ENCODE assay signal across 1 cellular context in the genomic region with DNA sequence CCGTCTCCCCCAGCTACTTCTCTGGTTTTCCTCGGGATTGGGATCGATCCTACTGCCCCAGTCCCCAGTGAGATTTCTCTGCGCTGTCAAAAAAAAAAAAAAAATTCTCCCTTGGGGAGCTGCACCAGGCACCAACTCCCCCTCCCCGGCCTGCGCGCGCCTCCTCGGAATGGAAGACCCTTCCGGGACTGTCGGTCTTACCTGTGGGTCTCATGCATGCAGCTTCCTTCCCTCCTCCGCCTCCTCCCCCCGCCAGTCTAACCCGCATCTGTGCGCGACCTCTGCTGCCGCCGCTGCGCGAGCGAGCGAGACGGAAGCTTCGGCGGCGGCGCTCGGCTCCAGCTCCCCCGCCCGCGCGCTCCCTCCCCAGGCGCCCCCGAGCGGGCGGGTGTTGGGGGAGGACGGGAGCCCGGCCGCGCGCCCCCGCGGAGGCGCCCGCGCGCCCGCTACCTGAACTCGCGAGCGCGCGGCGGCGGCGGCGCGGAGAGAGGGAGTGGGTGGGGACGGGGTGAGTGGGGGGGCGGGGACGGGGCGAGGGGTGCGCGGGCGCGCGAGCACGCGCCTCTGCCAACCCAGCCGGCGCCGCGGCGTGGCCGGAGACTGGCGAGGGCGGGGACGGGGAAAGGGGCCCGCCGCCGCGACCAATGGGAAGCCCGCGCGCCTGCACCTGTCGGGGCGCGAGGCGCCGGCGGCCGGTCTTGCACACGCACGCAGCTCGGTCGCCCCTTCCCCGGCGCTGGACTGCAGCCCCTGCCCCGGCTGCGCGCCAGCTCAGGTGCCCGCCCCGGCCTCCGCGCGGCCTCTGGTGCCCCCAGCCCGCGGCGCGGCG.
TF ChIP-seq lines count a peak whose summit lies in the region.

A gene with protein sequence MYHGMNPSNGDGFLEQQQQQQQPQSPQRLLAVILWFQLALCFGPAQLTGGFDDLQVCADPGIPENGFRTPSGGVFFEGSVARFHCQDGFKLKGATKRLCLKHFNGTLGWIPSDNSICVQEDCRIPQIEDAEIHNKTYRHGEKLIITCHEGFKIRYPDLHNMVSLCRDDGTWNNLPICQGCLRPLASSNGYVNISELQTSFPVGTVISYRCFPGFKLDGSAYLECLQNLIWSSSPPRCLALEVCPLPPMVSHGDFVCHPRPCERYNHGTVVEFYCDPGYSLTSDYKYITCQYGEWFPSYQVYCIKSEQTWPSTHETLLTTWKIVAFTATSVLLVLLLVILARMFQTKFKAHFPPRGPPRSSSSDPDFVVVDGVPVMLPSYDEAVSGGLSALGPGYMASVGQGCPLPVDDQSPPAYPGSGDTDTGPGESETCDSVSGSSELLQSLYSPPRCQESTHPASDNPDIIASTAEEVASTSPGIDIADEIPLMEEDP (minus strand): TSS at position 321 of the 829 bp plus-strand sequence. CDS start 751 bp downstream, outside the sequence.

TF ChIP-seq in K562, 482 proteins besides CTCF, POLR2A, EP300 and RAD21 (continued from another document and continues in another):
- TF ChIP-seq, protein P1, sequence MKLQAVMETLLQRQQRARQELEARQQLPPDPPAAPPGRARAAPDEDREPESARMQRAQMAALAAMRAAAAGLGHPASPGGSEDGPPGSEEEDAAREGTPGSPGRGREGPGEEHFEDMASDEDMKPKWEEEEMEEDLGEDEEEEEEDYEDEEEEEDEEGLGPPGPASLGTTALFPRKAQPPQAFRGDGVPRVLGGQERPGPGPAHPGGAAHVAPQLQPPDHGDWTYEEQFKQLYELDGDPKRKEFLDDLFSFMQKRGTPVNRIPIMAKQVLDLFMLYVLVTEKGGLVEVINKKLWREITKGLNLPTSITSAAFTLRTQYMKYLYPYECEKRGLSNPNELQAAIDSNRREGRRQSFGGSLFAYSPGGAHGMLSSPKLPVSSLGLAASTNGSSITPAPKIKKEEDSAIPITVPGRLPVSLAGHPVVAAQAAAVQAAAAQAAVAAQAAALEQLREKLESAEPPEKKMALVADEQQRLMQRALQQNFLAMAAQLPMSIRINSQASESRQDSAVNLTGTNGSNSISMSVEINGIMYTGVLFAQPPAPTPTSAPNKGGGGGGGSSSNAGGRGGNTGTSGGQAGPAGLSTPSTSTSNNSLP (IDR thresholded peaks at IDR 0.05; ENCODE audit: borderline replicate concordance, low read depth, low read length) = no peak
- TF ChIP-seq ZC3H4 (CRISPR knock-in tag; IDR thresholded peaks at IDR 0.05; ENCODE audit: borderline replicate concordance) = no peak
- TF ChIP-seq PHB (CRISPR knock-in tag; IDR thresholded peaks at IDR 0.05) = no peak
- TF ChIP-seq, protein P2, sequence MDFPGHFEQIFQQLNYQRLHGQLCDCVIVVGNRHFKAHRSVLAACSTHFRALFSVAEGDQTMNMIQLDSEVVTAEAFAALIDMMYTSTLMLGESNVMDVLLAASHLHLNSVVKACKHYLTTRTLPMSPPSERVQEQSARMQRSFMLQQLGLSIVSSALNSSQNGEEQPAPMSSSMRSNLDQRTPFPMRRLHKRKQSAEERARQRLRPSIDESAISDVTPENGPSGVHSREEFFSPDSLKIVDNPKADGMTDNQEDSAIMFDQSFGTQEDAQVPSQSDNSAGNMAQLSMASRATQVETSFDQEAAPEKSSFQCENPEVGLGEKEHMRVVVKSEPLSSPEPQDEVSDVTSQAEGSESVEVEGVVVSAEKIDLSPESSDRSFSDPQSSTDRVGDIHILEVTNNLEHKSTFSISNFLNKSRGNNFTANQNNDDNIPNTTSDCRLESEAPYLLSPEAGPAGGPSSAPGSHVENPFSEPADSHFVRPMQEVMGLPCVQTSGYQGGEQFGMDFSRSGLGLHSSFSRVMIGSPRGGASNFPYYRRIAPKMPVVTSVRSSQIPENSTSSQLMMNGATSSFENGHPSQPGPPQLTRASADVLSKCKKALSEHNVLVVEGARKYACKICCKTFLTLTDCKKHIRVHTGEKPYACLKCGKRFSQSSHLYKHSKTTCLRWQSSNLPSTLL (IDR thresholded peaks at IDR 0.05) = no peak
- no peak for TF ChIP-seq POLR2H (tag; IDR thresholded peaks at IDR 0.05; ENCODE audit: low read depth)
- no peak for TF ChIP-seq IFI16 (CRISPR knock-in tag; IDR thresholded peaks at IDR 0.05)
- TF ChIP-seq, protein P3, sequence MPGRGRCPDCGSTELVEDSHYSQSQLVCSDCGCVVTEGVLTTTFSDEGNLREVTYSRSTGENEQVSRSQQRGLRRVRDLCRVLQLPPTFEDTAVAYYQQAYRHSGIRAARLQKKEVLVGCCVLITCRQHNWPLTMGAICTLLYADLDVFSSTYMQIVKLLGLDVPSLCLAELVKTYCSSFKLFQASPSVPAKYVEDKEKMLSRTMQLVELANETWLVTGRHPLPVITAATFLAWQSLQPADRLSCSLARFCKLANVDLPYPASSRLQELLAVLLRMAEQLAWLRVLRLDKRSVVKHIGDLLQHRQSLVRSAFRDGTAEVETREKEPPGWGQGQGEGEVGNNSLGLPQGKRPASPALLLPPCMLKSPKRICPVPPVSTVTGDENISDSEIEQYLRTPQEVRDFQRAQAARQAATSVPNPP (IDR thresholded peaks at IDR 0.05; ENCODE audit: borderline replicate concordance, insufficient read depth, insufficient read length) = no peak
- no peak for TF ChIP-seq MCM5 (IDR thresholded peaks at IDR 0.05; ENCODE audit: low read depth)
- TF ChIP-seq, protein P4, sequence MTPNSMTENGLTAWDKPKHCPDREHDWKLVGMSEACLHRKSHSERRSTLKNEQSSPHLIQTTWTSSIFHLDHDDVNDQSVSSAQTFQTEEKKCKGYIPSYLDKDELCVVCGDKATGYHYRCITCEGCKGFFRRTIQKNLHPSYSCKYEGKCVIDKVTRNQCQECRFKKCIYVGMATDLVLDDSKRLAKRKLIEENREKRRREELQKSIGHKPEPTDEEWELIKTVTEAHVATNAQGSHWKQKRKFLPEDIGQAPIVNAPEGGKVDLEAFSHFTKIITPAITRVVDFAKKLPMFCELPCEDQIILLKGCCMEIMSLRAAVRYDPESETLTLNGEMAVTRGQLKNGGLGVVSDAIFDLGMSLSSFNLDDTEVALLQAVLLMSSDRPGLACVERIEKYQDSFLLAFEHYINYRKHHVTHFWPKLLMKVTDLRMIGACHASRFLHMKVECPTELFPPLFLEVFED (CRISPR knock-in tag; conservative IDR thresholded peaks at IDR 0.05) = 0 out of 2 replicates have a peak, but pooled peaks have one; percentile 17
- TF ChIP-seq CCAR2 (IDR thresholded peaks at IDR 0.05; ENCODE audit: low read depth, low read length) = no peak
- TF ChIP-seq, protein P5, sequence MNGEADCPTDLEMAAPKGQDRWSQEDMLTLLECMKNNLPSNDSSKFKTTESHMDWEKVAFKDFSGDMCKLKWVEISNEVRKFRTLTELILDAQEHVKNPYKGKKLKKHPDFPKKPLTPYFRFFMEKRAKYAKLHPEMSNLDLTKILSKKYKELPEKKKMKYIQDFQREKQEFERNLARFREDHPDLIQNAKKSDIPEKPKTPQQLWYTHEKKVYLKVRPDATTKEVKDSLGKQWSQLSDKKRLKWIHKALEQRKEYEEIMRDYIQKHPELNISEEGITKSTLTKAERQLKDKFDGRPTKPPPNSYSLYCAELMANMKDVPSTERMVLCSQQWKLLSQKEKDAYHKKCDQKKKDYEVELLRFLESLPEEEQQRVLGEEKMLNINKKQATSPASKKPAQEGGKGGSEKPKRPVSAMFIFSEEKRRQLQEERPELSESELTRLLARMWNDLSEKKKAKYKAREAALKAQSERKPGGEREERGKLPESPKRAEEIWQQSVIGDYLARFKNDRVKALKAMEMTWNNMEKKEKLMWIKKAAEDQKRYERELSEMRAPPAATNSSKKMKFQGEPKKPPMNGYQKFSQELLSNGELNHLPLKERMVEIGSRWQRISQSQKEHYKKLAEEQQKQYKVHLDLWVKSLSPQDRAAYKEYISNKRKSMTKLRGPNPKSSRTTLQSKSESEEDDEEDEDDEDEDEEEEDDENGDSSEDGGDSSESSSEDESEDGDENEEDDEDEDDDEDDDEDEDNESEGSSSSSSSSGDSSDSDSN (IDR thresholded peaks at IDR 0.05; ENCODE audit: borderline replicate concordance in 1 of 2, low read depth in 2 of 2, low read length in 2 of 2) = 0 out of 4 replicates have a peak, but pooled peaks of 1 of the 2 experiments have one; percentile 48
- TF ChIP-seq HEY1 (CRISPR knock-in tag; IDR thresholded peaks at IDR 0.05; ENCODE audit: borderline replicate concordance) = no peak
- 0 out of 2 replicates have a peak, but pooled peaks have one; percentile 10 for TF ChIP-seq L3MBTL2 (IDR thresholded peaks at IDR 0.05)
- TF ChIP-seq, protein P6, sequence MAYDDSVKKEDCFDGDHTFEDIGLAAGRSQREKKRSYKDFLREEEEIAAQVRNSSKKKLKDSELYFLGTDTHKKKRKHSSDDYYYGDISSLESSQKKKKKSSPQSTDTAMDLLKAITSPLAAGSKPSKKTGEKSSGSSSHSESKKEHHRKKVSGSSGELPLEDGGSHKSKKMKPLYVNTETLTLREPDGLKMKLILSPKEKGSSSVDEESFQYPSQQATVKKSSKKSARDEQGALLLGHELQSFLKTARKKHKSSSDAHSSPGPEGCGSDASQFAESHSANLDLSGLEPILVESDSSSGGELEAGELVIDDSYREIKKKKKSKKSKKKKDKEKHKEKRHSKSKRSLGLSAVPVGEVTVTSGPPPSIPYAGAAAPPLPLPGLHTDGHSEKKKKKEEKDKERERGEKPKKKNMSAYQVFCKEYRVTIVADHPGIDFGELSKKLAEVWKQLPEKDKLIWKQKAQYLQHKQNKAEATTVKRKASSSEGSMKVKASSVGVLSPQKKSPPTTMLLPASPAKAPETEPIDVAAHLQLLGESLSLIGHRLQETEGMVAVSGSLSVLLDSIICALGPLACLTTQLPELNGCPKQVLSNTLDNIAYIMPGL (CRISPR knock-in tag; IDR thresholded peaks at IDR 0.05) = no peak
- TF ChIP-seq, protein P7, sequence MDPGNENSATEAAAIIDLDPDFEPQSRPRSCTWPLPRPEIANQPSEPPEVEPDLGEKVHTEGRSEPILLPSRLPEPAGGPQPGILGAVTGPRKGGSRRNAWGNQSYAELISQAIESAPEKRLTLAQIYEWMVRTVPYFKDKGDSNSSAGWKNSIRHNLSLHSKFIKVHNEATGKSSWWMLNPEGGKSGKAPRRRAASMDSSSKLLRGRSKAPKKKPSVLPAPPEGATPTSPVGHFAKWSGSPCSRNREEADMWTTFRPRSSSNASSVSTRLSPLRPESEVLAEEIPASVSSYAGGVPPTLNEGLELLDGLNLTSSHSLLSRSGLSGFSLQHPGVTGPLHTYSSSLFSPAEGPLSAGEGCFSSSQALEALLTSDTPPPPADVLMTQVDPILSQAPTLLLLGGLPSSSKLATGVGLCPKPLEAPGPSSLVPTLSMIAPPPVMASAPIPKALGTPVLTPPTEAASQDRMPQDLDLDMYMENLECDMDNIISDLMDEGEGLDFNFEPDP (CRISPR knock-in tag; IDR thresholded peaks at IDR 0.05) = no peak
- peak; percentile 42 for TF ChIP-seq RBM25 (IDR thresholded peaks at IDR 0.05; ENCODE audit: low read depth, low read length, severe bottlenecking)
- TF ChIP-seq, protein P8, sequence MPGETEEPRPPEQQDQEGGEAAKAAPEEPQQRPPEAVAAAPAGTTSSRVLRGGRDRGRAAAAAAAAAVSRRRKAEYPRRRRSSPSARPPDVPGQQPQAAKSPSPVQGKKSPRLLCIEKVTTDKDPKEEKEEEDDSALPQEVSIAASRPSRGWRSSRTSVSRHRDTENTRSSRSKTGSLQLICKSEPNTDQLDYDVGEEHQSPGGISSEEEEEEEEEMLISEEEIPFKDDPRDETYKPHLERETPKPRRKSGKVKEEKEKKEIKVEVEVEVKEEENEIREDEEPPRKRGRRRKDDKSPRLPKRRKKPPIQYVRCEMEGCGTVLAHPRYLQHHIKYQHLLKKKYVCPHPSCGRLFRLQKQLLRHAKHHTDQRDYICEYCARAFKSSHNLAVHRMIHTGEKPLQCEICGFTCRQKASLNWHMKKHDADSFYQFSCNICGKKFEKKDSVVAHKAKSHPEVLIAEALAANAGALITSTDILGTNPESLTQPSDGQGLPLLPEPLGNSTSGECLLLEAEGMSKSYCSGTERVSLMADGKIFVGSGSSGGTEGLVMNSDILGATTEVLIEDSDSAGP (CRISPR knock-in tag; IDR thresholded peaks at IDR 0.05) = no peak
- TF ChIP-seq NONO (IDR thresholded peaks at IDR 0.05; ENCODE audit: low read depth in 2 of 2, low read length in 1 of 2) = 0 out of 4 replicates have a peak, but pooled peaks of 1 of the 2 experiments have one; percentile 9
- no peak for TF ChIP-seq FOXP1 (CRISPR knock-in tag; IDR thresholded peaks at IDR 0.05)
- TF ChIP-seq NCOA1 (IDR thresholded peaks at IDR 0.05; ENCODE audit: low read depth) = no peak
- TF ChIP-seq ETV1 (tag; conservative IDR thresholded peaks at IDR 0.05; ENCODE audit: low read depth) = no peak
- peak; percentile 54 for TF ChIP-seq SMAD4 (CRISPR knock-in tag; conservative IDR thresholded peaks at IDR 0.05)
- TF ChIP-seq, protein P9, sequence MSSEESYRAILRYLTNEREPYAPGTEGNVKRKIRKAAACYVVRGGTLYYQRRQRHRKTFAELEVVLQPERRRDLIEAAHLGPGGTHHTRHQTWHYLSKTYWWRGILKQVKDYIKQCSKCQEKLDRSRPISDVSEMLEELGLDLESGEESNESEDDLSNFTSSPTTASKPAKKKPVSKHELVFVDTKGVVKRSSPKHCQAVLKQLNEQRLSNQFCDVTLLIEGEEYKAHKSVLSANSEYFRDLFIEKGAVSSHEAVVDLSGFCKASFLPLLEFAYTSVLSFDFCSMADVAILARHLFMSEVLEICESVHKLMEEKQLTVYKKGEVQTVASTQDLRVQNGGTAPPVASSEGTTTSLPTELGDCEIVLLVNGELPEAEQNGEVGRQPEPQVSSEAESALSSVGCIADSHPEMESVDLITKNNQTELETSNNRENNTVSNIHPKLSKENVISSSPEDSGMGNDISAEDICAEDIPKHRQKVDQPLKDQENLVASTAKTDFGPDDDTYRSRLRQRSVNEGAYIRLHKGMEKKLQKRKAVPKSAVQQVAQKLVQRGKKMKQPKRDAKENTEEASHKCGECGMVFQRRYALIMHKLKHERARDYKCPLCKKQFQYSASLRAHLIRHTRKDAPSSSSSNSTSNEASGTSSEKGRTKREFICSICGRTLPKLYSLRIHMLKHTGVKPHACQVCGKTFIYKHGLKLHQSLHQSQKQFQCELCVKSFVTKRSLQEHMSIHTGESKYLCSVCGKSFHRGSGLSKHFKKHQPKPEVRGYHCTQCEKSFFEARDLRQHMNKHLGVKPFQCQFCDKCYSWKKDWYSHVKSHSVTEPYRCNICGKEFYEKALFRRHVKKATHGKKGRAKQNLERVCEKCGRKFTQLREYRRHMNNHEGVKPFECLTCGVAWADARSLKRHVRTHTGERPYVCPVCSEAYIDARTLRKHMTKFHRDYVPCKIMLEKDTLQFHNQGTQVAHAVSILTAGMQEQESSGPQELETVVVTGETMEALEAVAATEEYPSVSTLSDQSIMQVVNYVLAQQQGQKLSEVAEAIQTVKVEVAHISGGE (CRISPR knock-in tag; IDR thresholded peaks at IDR 0.05) = no peak
- no peak for TF ChIP-seq PTBP1 (IDR thresholded peaks at IDR 0.05; ENCODE audit: low read depth, low read length)
- TF ChIP-seq, protein P10, sequence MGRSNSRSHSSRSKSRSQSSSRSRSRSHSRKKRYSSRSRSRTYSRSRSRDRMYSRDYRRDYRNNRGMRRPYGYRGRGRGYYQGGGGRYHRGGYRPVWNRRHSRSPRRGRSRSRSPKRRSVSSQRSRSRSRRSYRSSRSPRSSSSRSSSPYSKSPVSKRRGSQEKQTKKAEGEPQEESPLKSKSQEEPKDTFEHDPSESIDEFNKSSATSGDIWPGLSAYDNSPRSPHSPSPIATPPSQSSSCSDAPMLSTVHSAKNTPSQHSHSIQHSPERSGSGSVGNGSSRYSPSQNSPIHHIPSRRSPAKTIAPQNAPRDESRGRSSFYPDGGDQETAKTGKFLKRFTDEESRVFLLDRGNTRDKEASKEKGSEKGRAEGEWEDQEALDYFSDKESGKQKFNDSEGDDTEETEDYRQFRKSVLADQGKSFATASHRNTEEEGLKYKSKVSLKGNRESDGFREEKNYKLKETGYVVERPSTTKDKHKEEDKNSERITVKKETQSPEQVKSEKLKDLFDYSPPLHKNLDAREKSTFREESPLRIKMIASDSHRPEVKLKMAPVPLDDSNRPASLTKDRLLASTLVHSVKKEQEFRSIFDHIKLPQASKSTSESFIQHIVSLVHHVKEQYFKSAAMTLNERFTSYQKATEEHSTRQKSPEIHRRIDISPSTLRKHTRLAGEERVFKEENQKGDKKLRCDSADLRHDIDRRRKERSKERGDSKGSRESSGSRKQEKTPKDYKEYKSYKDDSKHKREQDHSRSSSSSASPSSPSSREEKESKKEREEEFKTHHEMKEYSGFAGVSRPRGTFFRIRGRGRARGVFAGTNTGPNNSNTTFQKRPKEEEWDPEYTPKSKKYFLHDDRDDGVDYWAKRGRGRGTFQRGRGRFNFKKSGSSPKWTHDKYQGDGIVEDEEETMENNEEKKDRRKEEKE (IDR thresholded peaks at IDR 0.05; ENCODE audit: borderline replicate concordance in 1 of 2, control insufficient read depth in 1 of 2, low read depth in 2 of 2, low read length in 1 of 2) = no peak
